Comparison of ENCODE assay signal across 8 cellular contexts in genomic region chr2:174681983-174682577, GRCh38.
DNase-seq lines count a peak whose midpoint lies in the region; ATAC-seq and TF ChIP-seq lines count a peak whose summit lies in the region.

No MANE protein-coding gene starts in this region.

- peaks cover 5% of the 10 kb centered on the region for H3K27me3 Mint-ChIP-seq in CD4-positive, CD25-positive, alpha-beta regulatory T cell
- H3K27me3 Mint-ChIP-seq in effector memory CD8-positive, alpha-beta T cell = no peaks in the 10 kb centered on the region

- H3K4me1 ChIP-seq in CD4-positive, CD25-positive, alpha-beta regulatory T cell (ENCODE audit: control insufficient read depth, insufficient read depth, low read length, poor library complexity, severe bottlenecking) = peaks cover 20% of the 10 kb centered on the region
- H3K4me1 ChIP-seq in mucosa of stomach (ENCODE audit: control insufficient read depth, insufficient read depth, low read length) = no peaks in the 10 kb centered on the region

- H3K36me3 Mint-ChIP-seq in CD4-positive, CD25-positive, alpha-beta regulatory T cell = no peaks in the 10 kb centered on the region
- peaks cover 6% of the 10 kb centered on the region for H3K36me3 Mint-ChIP-seq in effector memory CD8-positive, alpha-beta T cell (ENCODE audit: insufficient read depth)

- TF ChIP-seq CTCF in HL-60 (IDR thresholded peaks at IDR 0.05; ENCODE audit: insufficient read depth, low read length) = no peak

- H3K4me1 Mint-ChIP-seq in CD4-positive, CD25-positive, alpha-beta regulatory T cell = peaks cover 32 to 60% (median 42%) of the 10 kb centered on the region in 4 donors
- peaks cover 43 to 55% of the 10 kb centered on the region in 2 donors for H3K4me1 Mint-ChIP-seq in effector memory CD8-positive, alpha-beta T cell (ENCODE audit: low read depth in 2 of 2)

- H3K9me3 ChIP-seq in CD4-positive, CD25-positive, alpha-beta regulatory T cell (ENCODE audit: control insufficient read depth in 2 of 2, low read length in 2 of 2) = no peaks in the 10 kb centered on the region
- no peaks in the 10 kb centered on the region for H3K9me3 ChIP-seq in mucosa of stomach (ENCODE audit: control insufficient read depth, low read length)

- peak overlapping the region; percentile 91 to 95 (median 93) for H3K4me3 Mint-ChIP-seq in CD4-positive, CD25-positive, alpha-beta regulatory T cell
- peak overlapping the region; percentile 80 to 82 for H3K4me3 Mint-ChIP-seq in effector memory CD8-positive, alpha-beta T cell

- no peaks in the 10 kb centered on the region for H3K27me3 ChIP-seq in CD4-positive, CD25-positive, alpha-beta regulatory T cell (ENCODE audit: control insufficient read depth, insufficient read depth, low read length)
- H3K27me3 ChIP-seq in HL-60 (ENCODE audit: insufficient read depth, poor library complexity, severe bottlenecking) (no peaks in the 10 kb centered on the region), mucosa of stomach (ENCODE audit: control insufficient read depth, insufficient read depth, low read length) (peaks cover 26% of the 10 kb centered on the region)

- no peaks in the 10 kb centered on the region for H3K9me3 Mint-ChIP-seq in CD4-positive, CD25-positive, alpha-beta regulatory T cell
- H3K9me3 Mint-ChIP-seq in effector memory CD8-positive, alpha-beta T cell = no peaks in the 10 kb centered on the region

- H3K36me3 ChIP-seq in CD4-positive, CD25-positive, alpha-beta regulatory T cell (ENCODE audit: control insufficient read depth, insufficient read depth, low read length) = no peaks in the 10 kb centered on the region
- no peaks in the 10 kb centered on the region for H3K36me3 ChIP-seq in mucosa of stomach (ENCODE audit: control insufficient read depth, insufficient read depth, low read length)

- peak overlapping the region; percentile 80 for H3K4me3 ChIP-seq in CD4-positive, CD25-positive, alpha-beta regulatory T cell (ENCODE audit: low read depth, low read length)
- H3K4me3 ChIP-seq in HL-60 (replicated peaks; ENCODE audit: insufficient read depth, low read length) (peak overlapping the region; percentile 66), mucosa of stomach (ENCODE audit: low read length) (peak overlapping the region; percentile 29)

- peak overlapping the region; percentile 63 to 93 (median 85) for H3K27ac Mint-ChIP-seq in CD4-positive, CD25-positive, alpha-beta regulatory T cell
- peak overlapping the region; percentile 74 to 83 for H3K27ac Mint-ChIP-seq in effector memory CD8-positive, alpha-beta T cell

- H3K27ac ChIP-seq in CD4-positive, CD25-positive, alpha-beta regulatory T cell (ENCODE audit: insufficient read depth, low read length, poor library complexity, severe bottlenecking) = peak overlapping the region; percentile 60
- H3K27ac ChIP-seq in HL-60 (replicated peaks) (peak overlapping the region; percentile 57), substantia nigra (ENCODE audit: low read depth, low read length, poor library complexity, severe bottlenecking) (peak overlapping the region; percentile 81)

- ATAC-seq in CD4-positive, CD25-positive, alpha-beta regulatory T cell (ENCODE audit: low read depth in 2 of 2) = peak; percentile 15 to 26
- ATAC-seq in GM19438 (IDR thresholded peaks at IDR 0.05; ENCODE audit: low read depth, unreplicated experiment) = peak; percentile 51
- ATAC-seq in effector memory CD8-positive, alpha-beta T cell (replicated peaks) = peak; percentile 54

- DNase-seq in CD4-positive, CD25-positive, alpha-beta regulatory T cell = peak; percentile 15 to 47 (median 36)
- DNase-seq in HL-60 (ENCODE audit: low read depth in 1 of 2, low spot score in 1 of 2) = no peak
- DNase-seq in activated CD4-positive, alpha-beta T cell treated with anti-CD3 and anti-CD28 coated beads, Interleukin-2, amount 50 U/mL, for 1 hour = peak; percentile 29
- DNase-seq in effector memory CD8-positive, alpha-beta T cell = peak; percentile 22 to 43 (median 34)
- DNase-seq in substantia nigra (lab: John Stamatoyannopoulos, UW) = peak in 26 of 49 donors; percentile 14 to 67 (median 50)
- DNase-seq in middle frontal gyrus (ENCODE audit: extremely low spot score, low spot score) = no peak

- peak overlapping the region; percentile 66 for H3K9ac ChIP-seq in mucosa of stomach (ENCODE audit: low read length)

Comparison
In these comparisons a context has a peak if more than half of its experiments do, and no peak if none do; other contexts are left out.
1. DNase-seq: peak in CD4-positive, CD25-positive, alpha-beta regulatory T cell (3 of 3), activated CD4-positive, alpha-beta T cell treated with anti-CD3 and anti-CD28 coated beads, Interleukin-2, amount 50 U/mL, for 1 hour (single experiment), effector memory CD8-positive, alpha-beta T cell (3 of 3) and substantia nigra (26 of 49); none in HL-60 (0 of 2) and middle frontal gyrus (single experiment).
2. H3K4me3 ChIP-seq: peak in every context shown above with its lines; median percentile 80 in CD4-positive, CD25-positive, alpha-beta regulatory T cell; 66 in HL-60; 29 in mucosa of stomach.
3. Peak in every context shown above with its lines, with median percentiles within 50 percentile points of each other: ATAC-seq and H3K27ac ChIP-seq.